17 cellular contexts compared by ENCODE assay signal in the genomic region with DNA sequence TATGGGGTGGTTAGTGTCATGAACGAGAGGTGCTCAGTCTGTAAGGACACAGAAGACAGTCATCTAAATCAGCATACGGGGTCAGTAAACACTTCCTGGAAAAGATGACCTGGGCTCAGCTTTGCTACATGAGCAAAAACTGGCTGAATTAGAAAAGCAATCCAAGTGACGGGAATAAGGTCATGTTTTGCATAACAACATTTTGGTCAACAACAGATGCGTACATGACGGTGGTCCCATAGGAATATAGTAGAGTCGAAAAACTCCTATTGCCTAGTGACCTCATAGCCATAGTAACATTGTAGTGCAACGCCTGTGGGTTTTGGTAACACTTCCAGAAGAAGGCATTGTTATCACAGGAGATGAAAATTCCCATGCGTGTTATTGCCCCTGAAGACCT.
DNase-seq lines count a peak whose midpoint lies in the region; ATAC-seq, FAIRE-seq and TF ChIP-seq lines count a peak whose summit lies in the region.
"Had no signal": no experiment of that assay in that cellular context is flagged by ENCODE, and none has a peak within 500 bp of the region (broad histone marks: within the 10 kb centered on the region; RNA-seq: fewer than 3 reads in every experiment).

No MANE protein-coding gene starts in this region.

- in situ Hi-C loops in GM12878 (cut with MboI) = no loop called here
- in situ Hi-C loops in GM13977 (cut with MboI; ENCODE audit: low pct_unique_long_range_greater_than_20kb, low sequenced_read_pairs, unreplicated experiment) = no loop called here

- no peaks in the 10 kb centered on the region for H3K9me1 ChIP-seq in endothelial cell of umbilical vein (replicated peaks; ENCODE audit: control insufficient read depth, extremely low read depth, insufficient read depth, low read length)

- H3K4me2 ChIP-seq in GM12878 (ENCODE audit: control insufficient read depth, insufficient read depth) = no peak overlapping the region
- H3K4me2 ChIP-seq in endothelial cell of umbilical vein (ENCODE audit: insufficient read depth, low read length) = no peak overlapping the region
- no peak overlapping the region for H3K4me2 ChIP-seq in SK-N-SH

- no peak for TF ChIP-seq POLR2A in GM12878 (IDR thresholded peaks at IDR 0.05; ENCODE audit: low read depth, low read length)
- TF ChIP-seq POLR2A in endothelial cell of umbilical vein (IDR thresholded peaks at IDR 0.05; ENCODE audit: low read depth, low read length) = no peak
- no peak for TF ChIP-seq POLR2A in esophagus muscularis mucosa (IDR thresholded peaks at IDR 0.05; ENCODE audit: low read depth)

- no peak for TF ChIP-seq RAD21 in GM12878 (IDR thresholded peaks at IDR 0.05; ENCODE audit: insufficient read depth, low read depth, low read length)
- TF ChIP-seq RAD21 in SK-N-SH (IDR thresholded peaks at IDR 0.05; ENCODE audit: low read length) = no peak

- H3K36me3 ChIP-seq in GM12878 (ENCODE audit: control insufficient read depth in 2 of 2, insufficient read depth in 2 of 2, low read length in 1 of 2) = no peaks in the 10 kb centered on the region
- no peaks in the 10 kb centered on the region for H3K36me3 ChIP-seq in endothelial cell of umbilical vein (ENCODE audit: control insufficient read depth in 2 of 2, extremely low read depth in 1 of 2, insufficient read depth in 2 of 2, low read length in 2 of 2)
- H3K36me3 ChIP-seq in esophagus muscularis mucosa = no peaks in the 10 kb centered on the region
- H3K36me3 ChIP-seq in SK-N-SH (replicated peaks in 1 of 2; ENCODE audit: control insufficient read depth in 1 of 2, insufficient read depth in 2 of 2, low read length in 1 of 2) = no peaks in the 10 kb centered on the region
- H3K36me3 ChIP-seq: BE2C, HAP-1 had no signal

- FAIRE-seq in GM12878 (lab: Jason Lieb, UNC) (peak; percentile 78), endothelial cell of umbilical vein (lab: Jason Lieb, UNC) (no peak)
- FAIRE-seq: A549, GM12891, HepG2 had no signal

- H4K20me1 ChIP-seq in GM12878 (ENCODE audit: control insufficient read depth, insufficient read depth) (no peaks in the 10 kb centered on the region), endothelial cell of umbilical vein (replicated peaks; ENCODE audit: control insufficient read depth, extremely low read depth, insufficient read depth, low read length) (no peaks in the 10 kb centered on the region), SK-N-SH (ENCODE audit: insufficient read depth) (no peaks in the 10 kb centered on the region)

- TF ChIP-seq CTCF in GM12878 (IDR thresholded peaks at IDR 0.05 in 2 of 3, conservative IDR thresholded peaks at IDR 0.05 in 1 of 3; ENCODE audit: control insufficient read depth in 2 of 3, extremely low read depth in 1 of 3, insufficient read depth in 1 of 3, low read depth in 3 of 3, low read length in 3 of 3) (no peak), endothelial cell of umbilical vein (IDR thresholded peaks at IDR 0.05; ENCODE audit: extremely low read depth in 1 of 2, insufficient read depth in 1 of 2, low read depth in 1 of 2, low read length in 2 of 2) (no peak), esophagus muscularis mucosa (IDR thresholded peaks at IDR 0.05) (no peak), GM13977 (IDR thresholded peaks at IDR 0.05; ENCODE audit: extremely low read depth, insufficient read depth, missing control alignments) (no peak), SK-N-SH (IDR thresholded peaks at IDR 0.05) (no peak)

- no peaks in the 10 kb centered on the region for H3K9me3 ChIP-seq in GM12878 (replicated peaks; ENCODE audit: control insufficient read depth, insufficient read depth, low read length)
- H3K9me3 ChIP-seq in endothelial cell of umbilical vein (replicated peaks; ENCODE audit: control insufficient read depth, insufficient read depth, low read length) = no peaks in the 10 kb centered on the region
- no peaks in the 10 kb centered on the region for H3K9me3 ChIP-seq in esophagus muscularis mucosa
- H3K9me3 ChIP-seq in SK-N-SH = no peaks in the 10 kb centered on the region
- H3K9me3 ChIP-seq: A549, BE2C, HAP-1 had no signal

- dilution Hi-C loops in endothelial cell of umbilical vein (cut with MboI; ENCODE audit: extremely low pct_ligation_motif_present, low sequenced_read_pairs) = no loop called here

- ATAC-seq in GM12878 = peak; percentile 14; the same call in 1 of the 3 replicates
- ATAC-seq: HepG2 had no signal

- H3K9me2 ChIP-seq in SK-N-SH = no peaks in the 10 kb centered on the region

- CTCF ChIA-PET in GM12878 (lab: Yijun Ruan, JAX) (no interaction called here), endothelial cell of umbilical vein (lab: Charles Lee) (no interaction called here), SK-N-SH (lab: Yijun Ruan, JAX) (no interaction called here)

- no peak for TF ChIP-seq EP300 in GM12878 (IDR thresholded peaks at IDR 0.05; ENCODE audit: borderline replicate concordance in 1 of 2, control insufficient read depth in 1 of 2, low read depth in 2 of 2, low read length in 2 of 2)
- no peak for TF ChIP-seq EP300 in esophagus muscularis mucosa (IDR thresholded peaks at IDR 0.05)
- no peak for TF ChIP-seq EP300 in SK-N-SH (IDR thresholded peaks at IDR 0.05; ENCODE audit: borderline replicate concordance in 1 of 2, low read depth in 1 of 2, low read length in 1 of 2)

- no TSS peak for BruUV-seq in GM12878 (replicated peaks; lab: Mats Ljungman, UMichigan)
- no TSS peak for BruUV-seq in endothelial cell of umbilical vein (replicated peaks; lab: Mats Ljungman, UMichigan)

- no peak overlapping the region for H3K9ac ChIP-seq in GM12878 (ENCODE audit: control insufficient read depth, insufficient read depth, low read length)
- H3K9ac ChIP-seq in endothelial cell of umbilical vein (replicated peaks; ENCODE audit: extremely low read depth, insufficient read depth, low read length) = no peak overlapping the region
- no peak overlapping the region for H3K9ac ChIP-seq in SK-N-SH

- H3K4me1 ChIP-seq in GM12878 (ENCODE audit: control insufficient read depth, insufficient read depth, low read length) = no peaks in the 10 kb centered on the region
- H3K4me1 ChIP-seq in endothelial cell of umbilical vein (ENCODE audit: control insufficient read depth, extremely low read depth, insufficient read depth, low read length) = peaks cover 23% of the 10 kb centered on the region
- H3K4me1 ChIP-seq in esophagus muscularis mucosa = peaks cover 0 to 35% (median 21%) of the 10 kb centered on the region in 4 donors
- peaks cover 0 to 15% of the 10 kb centered on the region in 2 experiments; a peak in 2 of 4 replicates for H3K4me1 ChIP-seq in SK-N-SH (ENCODE audit: control insufficient read depth in 1 of 2, insufficient read depth in 2 of 2, low read depth in 1 of 2, low read length in 1 of 2)
- H3K4me1 ChIP-seq: BE2C had no signal

- H3K27ac ChIP-seq in GM12878 (ENCODE audit: control insufficient read depth, insufficient read depth) = no peak overlapping the region
- H3K27ac ChIP-seq in endothelial cell of umbilical vein (ENCODE audit: insufficient read depth, low read depth, low read length) = peak overlapping the region; percentile 41
- H3K27ac ChIP-seq in esophagus muscularis mucosa (replicated peaks in 1 of 4) = peak overlapping the region in 2 of 4 donors; percentile 23 to 33
- no peak overlapping the region for H3K27ac ChIP-seq in SK-N-SH (ENCODE audit: low read depth in 2 of 2, low read length in 1 of 2)
- H3K27ac ChIP-seq: A549, C4-2B had no signal

- DNase-seq in NCI-H69 (lab: John Stamatoyannopoulos, UW) (peak; percentile 8), GM12878 (ENCODE audit: low read depth, low spot score) (no peak), endothelial cell of umbilical vein (ENCODE audit: low read depth, low spot score) (no peak), esophagus muscularis mucosa (ENCODE audit: extremely low spot score) (no peak), GM13977 (ENCODE audit: low spot score) (no peak), SK-N-SH (no peak)
- no peak for DNase-seq in stimulated activated CD4-positive, alpha-beta T cell treated with anti-CD3 and anti-CD28 coated beads, Interleukin-15, amount 100 ng/mL, for 24 hours
- DNase-seq: BE2C; CD4-positive, alpha-beta memory T cell; DMS79; GOT3; HFFc6 had no signal

- RAD21 ChIA-PET in GM12878 (lab: Charles Lee; ENCODE audit: unreplicated experiment) = no interaction called here

- no peaks in the 10 kb centered on the region for H3K27me3 ChIP-seq in GM12878 (replicated peaks in 1 of 2; ENCODE audit: control insufficient read depth in 2 of 2, insufficient read depth in 2 of 2, low read length in 1 of 2)
- no peaks in the 10 kb centered on the region for H3K27me3 ChIP-seq in endothelial cell of umbilical vein (ENCODE audit: control insufficient read depth in 2 of 2, insufficient read depth in 2 of 2, low read length in 2 of 2)
- no peaks in the 10 kb centered on the region for H3K27me3 ChIP-seq in esophagus muscularis mucosa
- H3K27me3 ChIP-seq in SK-N-SH (ENCODE audit: insufficient read depth) = no peaks in the 10 kb centered on the region

- intact Hi-C loops in GM12878 (cut with micrococcal nuclease; ENCODE audit: unreplicated experiment) = no loop called here
- intact Hi-C loops in endothelial cell of umbilical vein (cut with micrococcal nuclease) = loop anchor here (10.0 kb wide), 1 partner anchor 172 kb away; no protein-coding TSS in a partner anchor
- intact Hi-C loops in esophagus muscularis mucosa (cut with DNase I) = no loop called here

- H2AFZ ChIP-seq in GM12878 (ENCODE audit: control insufficient read depth, low read depth, low read length) (no peak overlapping the region), endothelial cell of umbilical vein (ENCODE audit: low read depth, low read length) (no peak overlapping the region), SK-N-SH (ENCODE audit: low read depth) (no peak overlapping the region)

- no peak overlapping the region for H3K4me3 ChIP-seq in GM12878
- H3K4me3 ChIP-seq in endothelial cell of umbilical vein (replicated peaks in 1 of 3; ENCODE audit: insufficient read depth in 1 of 3, low read depth in 1 of 3, low read length in 3 of 3) = no peak overlapping the region
- no peak overlapping the region for H3K4me3 ChIP-seq in esophagus muscularis mucosa
- H3K4me3 ChIP-seq in SK-N-SH (ENCODE audit: low read depth in 2 of 2, low read length in 1 of 2) = no peak overlapping the region
- H3K4me3 ChIP-seq: A549, HAP-1 had no signal

- H3K79me2 ChIP-seq in GM12878 (ENCODE audit: control insufficient read depth, insufficient read depth, low read length) (no peaks in the 10 kb centered on the region), endothelial cell of umbilical vein (ENCODE audit: control insufficient read depth, insufficient read depth, low read length) (no peaks in the 10 kb centered on the region), SK-N-SH (ENCODE audit: insufficient read depth) (no peaks in the 10 kb centered on the region)

- SMC1A ChIA-PET in GM12878 (lab: Charles Lee; ENCODE audit: uncharacterized antibody, unreplicated experiment) = interaction anchor here (0.9 to 1.2 kb wide), 2 partner anchors 10 to 12 kb away, joined by 3 to 4 read pairs; no protein-coding TSS in a partner anchor

- POLR2A ChIA-PET in GM12878 (lab: Charles Lee) (no interaction called here), endothelial cell of umbilical vein (lab: Charles Lee) (no interaction called here), SK-N-SH (lab: Yijun Ruan, JAX) (no interaction called here)

- peaks cover 19% of the 10 kb centered on the region for H3F3A ChIP-seq in SK-N-SH (replicated peaks; ENCODE audit: insufficient read depth)

- 49% methylated on average over 8 of the region's 8 CpGs for WGBS in GM12878 (ENCODE audit: insufficient coverage, insufficient replicate concordance, low lambda C conversion rate, missing lambda C conversion rate)
- 72% methylated on average over 8 of the region's 8 CpGs for WGBS in esophagus muscularis mucosa
- WGBS in SK-N-SH (ENCODE audit: low lambda C conversion rate) = 31% methylated on average over 8 of the region's 8 CpGs
